10 cellular contexts compared by ENCODE assay signal in genomic region chr18:23191952-23192662, GRCh38. TPM values are rescaled to one million over a fixed set of nuclear protein-coding genes. Genes with fewer than 3 reads are reported as not detected.
A peak's percentile ranks its signal among the peaks of the same experiment; 100 is the strongest.
DNase-seq lines count a peak whose midpoint lies in the region; ATAC-seq, FAIRE-seq and TF ChIP-seq lines count a peak whose summit lies in the region.
"Had no signal": no experiment of that assay in that cellular context is flagged by ENCODE, and none has a peak within 500 bp of the region (broad histone marks: within the 10 kb centered on the region; RNA-seq: fewer than 3 reads in every experiment).

No MANE protein-coding gene starts in this region.

- ATAC-seq in Right ventricle myocardium inferior (peak; percentile 56), WTC11 (no peak), natural killer cell (no peak), HG02840 (IDR thresholded peaks at IDR 0.05; ENCODE audit: low FRiP score, unreplicated experiment) (no peak)

- no peak overlapping the region for H3K9ac ChIP-seq in kidney (ENCODE audit: low read length in 2 of 2)

- WGBS in esophagus squamous epithelium, 2 donors, result 45 to 49% methylated on average over 3 to 6 of the region's 11 CpGs

- no peak for TF ChIP-seq POLR2A in esophagus squamous epithelium (IDR thresholded peaks at IDR 0.05)

- H3K9me3 Mint-ChIP-seq in WTC11 (no peaks in the 10 kb centered on the region), natural killer cell (no peaks in the 10 kb centered on the region)

- H3K4me1 ChIP-seq in kidney (ENCODE audit: control insufficient read depth in 1 of 2, insufficient read depth in 1 of 2, low read depth in 1 of 2, low read length in 2 of 2) (peaks cover 28 to 31% of the 10 kb centered on the region in 2 donors), esophagus squamous epithelium (peaks cover 7 to 29% (median 7%) of the 10 kb centered on the region in 3 donors)

- H3K27me3 ChIP-seq in esophagus squamous epithelium, result no peaks in the 10 kb centered on the region

- POLR2A ChIA-PET in WTC11 (lab: Charles Lee), result no interaction called here

- H3K27ac ChIP-seq in kidney (ENCODE audit: low read depth in 2 of 2, low read length in 2 of 2) (peak overlapping the region; percentile 44 to 51), esophagus squamous epithelium (peak overlapping the region in 1 of 4 donors; percentile 21)

- no peaks in the 10 kb centered on the region for H3K9me3 ChIP-seq in kidney (ENCODE audit: control insufficient read depth in 1 of 2, low read length in 2 of 2)
- no peaks in the 10 kb centered on the region for H3K9me3 ChIP-seq in esophagus squamous epithelium

- TF ChIP-seq CTCF in WTC11 (IDR thresholded peaks at IDR 0.05), result no peak
- no peak for TF ChIP-seq CTCF in kidney (IDR thresholded peaks at IDR 0.05; ENCODE audit: borderline replicate concordance, extremely low read depth, insufficient read depth)
- no peak for TF ChIP-seq CTCF in natural killer cell (IDR thresholded peaks at IDR 0.05)
- TF ChIP-seq CTCF in esophagus squamous epithelium (IDR thresholded peaks at IDR 0.05), result no peak

- H3K4me3 ChIP-seq in kidney (ENCODE audit: low read length in 2 of 2), result no peak overlapping the region
- no peak overlapping the region for H3K4me3 ChIP-seq in esophagus squamous epithelium

- H3K36me3 ChIP-seq in kidney (ENCODE audit: control insufficient read depth in 1 of 2, insufficient read depth in 2 of 2, low read length in 2 of 2) (peaks cover 0 to 3% of the 10 kb centered on the region in 2 donors), esophagus squamous epithelium (peaks cover 0 to 25% (median 0%) of the 10 kb centered on the region in 3 donors)

- CTCF ChIA-PET in WTC11 (lab: Charles Lee), result interaction anchor here (0.5 to 2.4 kb wide), 5 partner anchors 15 to 1452 kb away, joined by 3 to 12 read pairs (median 5); no protein-coding TSS in a partner anchor

- FAIRE-seq in kidney (lab: Jason Lieb, UNC) (no peak), urothelium cell line (lab: Jason Lieb, UNC) (no peak)
- FAIRE-seq: D721Med had no signal

- peaks cover 17% of the 10 kb centered on the region for H3K36me3 Mint-ChIP-seq in WTC11
- H3K36me3 Mint-ChIP-seq in natural killer cell, result no peaks in the 10 kb centered on the region

- H3K27ac Mint-ChIP-seq in WTC11, result peak overlapping the region; percentile 85
- H3K27ac Mint-ChIP-seq in natural killer cell, result peak overlapping the region in 1 of 2 donors; percentile 20

- H3K4me1 Mint-ChIP-seq in WTC11 (peaks cover 52% of the 10 kb centered on the region), natural killer cell (peaks cover 5% of the 10 kb centered on the region in 2 donors)

- DNase-seq in Right ventricle myocardium inferior (ENCODE audit: missing footprints) (no peak), cardiac septum (ENCODE audit: low spot score) (no peak), WTC11 (ENCODE audit: low spot score) (no peak), kidney (peak; percentile 86), urothelium cell line (ENCODE audit: low spot score) (peak; percentile 64), natural killer cell (no peak), esophagus squamous epithelium (lab: John Stamatoyannopoulos, UW) (no peak)
- DNase-seq: NCI-H524 treated with DMSO at 0.1 percent for 48 hours had no signal

- H3K27me3 Mint-ChIP-seq in WTC11 (ENCODE audit: low read depth), result no peaks in the 10 kb centered on the region
- peaks cover 0 to under 1% of the 10 kb centered on the region in 2 donors for H3K27me3 Mint-ChIP-seq in natural killer cell (ENCODE audit: low read depth in 2 of 2)

- intact Hi-C loops in Right ventricle myocardium inferior (cut with DNase I) (no loop called here), cardiac septum (cut with DNase I) (loop anchor here (5.0 to 10.0 kb wide), 3 partner anchors 35 to 73 kb away; no protein-coding TSS in a partner anchor), kidney (cut with DNase I) (no loop called here), natural killer cell (cut with micrococcal nuclease) (no loop called here), esophagus squamous epithelium (cut with DNase I) (no loop called here)

- no peak overlapping the region for H3K4me3 Mint-ChIP-seq in WTC11
- H3K4me3 Mint-ChIP-seq in natural killer cell, result no peak overlapping the region

TF ChIP-seq in WTC11, 78 proteins besides CTCF, POLR2A, EP300 and RAD21:
- TF ChIP-seq SP1 (CRISPR knock-in tag; conservative IDR thresholded peaks at IDR 0.05) (no peak), NR1H2 (CRISPR knock-in tag; IDR thresholded peaks at IDR 0.05) (no peak), ZNF121 (CRISPR knock-in tag; IDR thresholded peaks at IDR 0.05) (no peak), ZNF425 (CRISPR knock-in tag; conservative IDR thresholded peaks at IDR 0.05) (no peak), IRF2 (CRISPR knock-in tag; IDR thresholded peaks at IDR 0.05; ENCODE audit: borderline replicate concordance, low read depth) (no peak), ATF1 (CRISPR knock-in tag; IDR thresholded peaks at IDR 0.05) (no peak), IRF1 (CRISPR knock-in tag; IDR thresholded peaks at IDR 0.05) (no peak)

RNA-seq across cellular contexts. Expression of gene CABLES1, which starts 56.8 kb away (rescaled TPM):
- total RNA-seq in Right ventricle myocardium inferior (3.1 TPM), cardiac septum (1.5 TPM), WTC11 (2021) (15.4 to 18.0 TPM (median 17.0 TPM) in 3 replicates), kidney (40.5 TPM), natural killer cell (1 to 10 TPM; 1.3 to 2.2 (median 1.8) TPM), esophagus squamous epithelium (1 to 10 TPM; 4.4 to 9.9 (median 8.5) TPM)
- 7.6 TPM for polyA plus RNA-seq in kidney (ENCODE audit: insufficient read depth, low read depth, low replicate concordance)

Comparison
In these comparisons a context has a peak if more than half of its experiments do, and no peak if none do; other contexts are left out.
1. DNase-seq: peak in kidney (single experiment) and urothelium cell line (single experiment); none in Right ventricle myocardium inferior (single experiment), cardiac septum (single experiment), WTC11 (single experiment), natural killer cell (single experiment) and esophagus squamous epithelium (single experiment).